25 cellular contexts compared by ENCODE assay signal in genomic region chr2:236889791-236890704, GRCh38.
"Had no signal": no experiment of that assay in that cellular context is flagged by ENCODE, and none has a peak within 500 bp of the region (broad histone marks: within the 10 kb centered on the region; RNA-seq: fewer than 3 reads in every experiment).

No MANE protein-coding gene starts in this region.

- H3K27me3 ChIP-seq: esophagus squamous epithelium, gastroesophageal sphincter, testis, upper lobe of left lung had no signal

- H3K9me3 Mint-ChIP-seq: activated naive CD8-positive, alpha-beta T cell treated with anti-CD3 and anti-CD28 coated beads for 36 hours; stimulated activated naive B cell treated with anti-CD40 and anti-IgM and Interleukin-4, amounts not matched to agents 10 μg/mL and 1 μg/mL and 100 μg/mL, for 72 hours had no signal

- H3K4me3 ChIP-seq: esophagus squamous epithelium, gastroesophageal sphincter, lower lobe of right lung, testis, upper lobe of left lung had no signal

- H3K27ac Mint-ChIP-seq: activated naive CD8-positive, alpha-beta T cell treated with anti-CD3 and anti-CD28 coated beads for 36 hours; stimulated activated naive B cell treated with anti-CD40 and anti-IgM and Interleukin-4, amounts not matched to agents 10 μg/mL and 1 μg/mL and 100 μg/mL, for 72 hours had no signal

- H3K27ac ChIP-seq: lower lobe of right lung, testis had no signal

- H3K4me1 ChIP-seq: testis had no signal

- H3K4me1 Mint-ChIP-seq: activated naive CD8-positive, alpha-beta T cell treated with anti-CD3 and anti-CD28 coated beads for 36 hours; stimulated activated naive B cell treated with anti-CD40 and anti-IgM and Interleukin-4, amounts not matched to agents 10 μg/mL and 1 μg/mL and 100 μg/mL, for 72 hours had no signal

- ATAC-seq: gastroesophageal sphincter; sciatic nerve; stimulated activated naive B cell treated with anti-CD40 and anti-IgM and Interleukin-4, amounts not matched to agents 10 μg/mL and 1 μg/mL and 100 μg/mL, for 72 hours had no signal

- H3K36me3 ChIP-seq: esophagus squamous epithelium, gastroesophageal sphincter, lower lobe of right lung, upper lobe of left lung had no signal

- DNase-seq: activated CD4-positive, alpha-beta T cell treated with anti-CD3 and anti-CD28 coated beads for 1 hour; activated CD4-positive, alpha-beta T cell treated with anti-CD3 and anti-CD28 coated beads, Interleukin-2, amount 50 U/mL, for 1 hour; activated naive CD4-positive, alpha-beta T cell treated with Interleukin-2 at 50 U/mL for 16 hours; activated naive CD8-positive, alpha-beta T cell treated with anti-CD3 and anti-CD28 coated beads for 36 hours; activated T-cell treated with anti-CD3 and anti-CD28 coated beads, Interleukin-2, amount 50 U/mL, for 48 hours; central memory CD4-positive, alpha-beta T cell; effector memory CD4-positive, alpha-beta T cell; esophagus squamous epithelium; head of caudate nucleus; lower lobe of right lung; midbrain; nephron progenitor cell; occipital lobe; stimulated activated CD4-positive, alpha-beta T cell treated with anti-CD3 and anti-CD28 coated beads, Interleukin-2, amount 100 ng/mL, for 48 hours; stimulated activated CD8-positive, alpha-beta memory T cell treated with anti-CD3 and anti-CD28 coated beads, Interleukin-4, amount 100 ng/mL, for 48 hours; stimulated activated naive B cell treated with anti-CD40 and anti-IgM and Interleukin-4, amounts not matched to agents 10 μg/mL and 1 μg/mL and 100 μg/mL, for 72 hours; T-helper 1 cell; testis had no signal

- FAIRE-seq: colon, islet of Langerhans, small intestine, TTC549 had no signal

- H3K9me3 ChIP-seq: esophagus squamous epithelium, gastroesophageal sphincter, lower lobe of right lung, testis, upper lobe of left lung had no signal

- H3K4me3 Mint-ChIP-seq: activated naive CD8-positive, alpha-beta T cell treated with anti-CD3 and anti-CD28 coated beads for 36 hours; nephron progenitor cell; stimulated activated naive B cell treated with anti-CD40 and anti-IgM and Interleukin-4, amounts not matched to agents 10 μg/mL and 1 μg/mL and 100 μg/mL, for 72 hours had no signal

- H3K36me3 Mint-ChIP-seq: activated naive CD8-positive, alpha-beta T cell treated with anti-CD3 and anti-CD28 coated beads for 36 hours; stimulated activated naive B cell treated with anti-CD40 and anti-IgM and Interleukin-4, amounts not matched to agents 10 μg/mL and 1 μg/mL and 100 μg/mL, for 72 hours had no signal
